Comparison of ENCODE assay signal across 34 cellular contexts in genomic region chr12:1974812-1975211, GRCh38. TPM values are rescaled to one million over a fixed set of nuclear protein-coding genes. Genes with fewer than 3 reads are reported as not detected.
DNase-seq lines count a peak whose midpoint lies in the region; ATAC-seq and TF ChIP-seq lines count a peak whose summit lies in the region.
"Had no signal": no experiment of that assay in that cellular context is flagged by ENCODE, and none has a peak within 500 bp of the region (broad histone marks: within the 10 kb centered on the region; RNA-seq: fewer than 3 reads in every experiment).

No MANE protein-coding gene starts in this region.

- H3K27me3 ChIP-seq in heart left ventricle: no peaks in the 10 kb centered on the region
- H3K27me3 ChIP-seq in esophagus squamous epithelium: no peaks in the 10 kb centered on the region
- no peaks in the 10 kb centered on the region for H3K27me3 ChIP-seq in prostate gland (replicated peaks; ENCODE audit: insufficient read depth)
- no peaks in the 10 kb centered on the region for H3K27me3 ChIP-seq in vagina
- H3K27me3 ChIP-seq in A673 (replicated peaks; ENCODE audit: insufficient read depth, low read depth, low read length, poor library complexity): no peaks in the 10 kb centered on the region
- no peaks in the 10 kb centered on the region for H3K27me3 ChIP-seq in ovary
- H3K27me3 ChIP-seq: gastrocnemius medialis, right lobe of liver had no signal

- peaks cover 0 to 50% (median 17%) of the 10 kb centered on the region in 12 donors for H3K4me1 ChIP-seq in heart left ventricle
- H3K4me1 ChIP-seq in esophagus squamous epithelium: peaks cover 0 to 28% (median 6%) of the 10 kb centered on the region in 3 donors
- no peaks in the 10 kb centered on the region for H3K4me1 ChIP-seq in prostate gland (replicated peaks)
- H3K4me1 ChIP-seq in vagina: peaks cover 48% of the 10 kb centered on the region
- H3K4me1 ChIP-seq in A673 (ENCODE audit: insufficient read depth, low read length, poor library complexity, severe bottlenecking): no peaks in the 10 kb centered on the region
- peaks cover 2% of the 10 kb centered on the region for H3K4me1 ChIP-seq in ovary (ENCODE audit: insufficient read depth)
- H3K4me1 ChIP-seq: right lobe of liver had no signal

- no peak overlapping the region for H3K4me3 Mint-ChIP-seq in stimulated activated effector memory CD8-positive, alpha-beta T cell treated with anti-CD3 and anti-CD28 coated beads, Interleukin-12 subunit alpha, Interleukin-12 subunit beta, amount 100 ng/mL, for 72 hours
- H3K4me3 Mint-ChIP-seq: dendritic cell treated with granulocyte-macrophage colony-stimulating factor and Interleukin-4, amounts not matched to agents 40 ng/mL and 50 ng/mL, for 4 days; memory B cell; neural crest cell; T-cell had no signal

- H3K36me3 Mint-ChIP-seq in stimulated activated effector memory CD8-positive, alpha-beta T cell treated with anti-CD3 and anti-CD28 coated beads, Interleukin-12 subunit alpha, Interleukin-12 subunit beta, amount 100 ng/mL, for 72 hours: no peaks in the 10 kb centered on the region
- H3K36me3 Mint-ChIP-seq: activated naive CD4-positive, alpha-beta T cell treated with anti-CD3 and anti-CD28 coated beads, Interleukin-2, amount 50 U/mL, for 72 hours had no signal

- BruUV-seq in A673 (replicated peaks; lab: Mats Ljungman, UMichigan): no TSS peak

- WGBS in heart left ventricle, 4 donors: 41 to 59% (median 48%) methylated on average over 1 of the region's 1 CpG
- WGBS in esophagus squamous epithelium, 2 donors: 63 to 85% methylated on average over 1 of the region's 1 CpG
- 70% methylated on average over 1 of the region's 1 CpG for WGBS in prostate gland
- 23 to 43% (median 32%) methylated on average over 1 of the region's 1 CpG for WGBS in ovary, 3 donors

- ATAC-seq in heart left ventricle: no peak
- no peak for ATAC-seq in left cardiac atrium
- ATAC-seq in stimulated activated effector memory CD8-positive, alpha-beta T cell treated with anti-CD3 and anti-CD28 coated beads, Interleukin-12 subunit alpha, Interleukin-12 subunit beta, amount 100 ng/mL, for 72 hours: no peak
- ATAC-seq: activated naive CD4-positive, alpha-beta T cell treated with anti-CD3 and anti-CD28 coated beads, Interleukin-2, amount 50 U/mL, for 72 hours; esophagus mucosa; gastrocnemius medialis; right lobe of liver; T-cell had no signal

- peak overlapping the region; percentile 58 to 92 (median 86) for H3K27ac ChIP-seq in heart left ventricle
- H3K27ac ChIP-seq in esophagus squamous epithelium: peak overlapping the region in 3 of 4 donors; percentile 60 to 83 (median 81)
- H3K27ac ChIP-seq in prostate gland: peak overlapping the region; percentile 17 to 75
- peak overlapping the region; percentile 76 for H3K27ac ChIP-seq in vagina
- no peak overlapping the region for H3K27ac ChIP-seq in A673 (ENCODE audit: low read depth, low read length, poor library complexity, severe bottlenecking)
- no peak overlapping the region for H3K27ac ChIP-seq in ovary
- H3K27ac ChIP-seq: gastrocnemius medialis, right lobe of liver had no signal

- CTCF ChIA-PET in A673 (lab: Charles Lee): no interaction called here

- DNase-seq in heart left ventricle: no peak
- no peak for DNase-seq in left cardiac atrium
- DNase-seq in esophagus squamous epithelium (lab: John Stamatoyannopoulos, UW): no peak
- no peak for DNase-seq in prostate gland (ENCODE audit: low spot score)
- no peak for DNase-seq in vagina (ENCODE audit: extremely low spot score in 2 of 2)
- DNase-seq in A673 (ENCODE audit: low spot score): no peak
- DNase-seq in ovary: no peak
- no peak for DNase-seq in stimulated activated effector memory CD8-positive, alpha-beta T cell treated with anti-CD3 and anti-CD28 coated beads, Interleukin-12 subunit alpha, Interleukin-12 subunit beta, amount 100 ng/mL, for 72 hours (ENCODE audit: low spot score in 2 of 2)
- DNase-seq: activated CD4-positive, alpha-beta T cell treated with anti-CD3 and anti-CD28 coated beads for 48 hours; activated effector memory CD4-positive, alpha-beta T cell treated with Interleukin-2 at 50 U/mL for 16 hours; activated T-cell treated with anti-CD3 and anti-CD28 coated beads, Interleukin-2, amount 50 U/mL, for 1 hour; DMS79; gastrocnemius medialis; GDM1; hippocampal formation; IMR-90; NCI-H1694; NCI-H446 treated with DMSO at 0.1 percent for 48 hours; NCI-H82; right lobe of liver; RPMI8226; stimulated activated CD4-positive, alpha-beta T cell treated with anti-CD3 and anti-CD28 coated beads, Interleukin-12 subunit alpha, Interleukin-12 subunit beta, amount 100 ng/mL, for 4 hours; stimulated activated CD4-positive, alpha-beta T cell treated with anti-CD3 and anti-CD28 coated beads, Interleukin-2, amount 100 ng/mL, for 48 hours; T-cell; trophoblast cell had no signal

- H3K27ac Mint-ChIP-seq in stimulated activated effector memory CD8-positive, alpha-beta T cell treated with anti-CD3 and anti-CD28 coated beads, Interleukin-12 subunit alpha, Interleukin-12 subunit beta, amount 100 ng/mL, for 72 hours: no peak overlapping the region
- H3K27ac Mint-ChIP-seq: activated naive CD4-positive, alpha-beta T cell treated with anti-CD3 and anti-CD28 coated beads, Interleukin-2, amount 50 U/mL, for 72 hours; dendritic cell treated with granulocyte-macrophage colony-stimulating factor and Interleukin-4, amounts not matched to agents 40 ng/mL and 50 ng/mL, for 4 days; memory B cell; T-cell had no signal

- TF ChIP-seq POLR2A in heart left ventricle (IDR thresholded peaks at IDR 0.05) (no peak), esophagus squamous epithelium (IDR thresholded peaks at IDR 0.05) (no peak), prostate gland (IDR thresholded peaks at IDR 0.05) (no peak), vagina (IDR thresholded peaks at IDR 0.05) (no peak), ovary (IDR thresholded peaks at IDR 0.05) (no peak)

- no peak for TF ChIP-seq CTCF in heart left ventricle (IDR thresholded peaks at IDR 0.05)
- TF ChIP-seq CTCF in esophagus squamous epithelium (IDR thresholded peaks at IDR 0.05): no peak
- TF ChIP-seq CTCF in prostate gland (IDR thresholded peaks at IDR 0.05): no peak
- TF ChIP-seq CTCF in vagina (IDR thresholded peaks at IDR 0.05): no peak
- no peak for TF ChIP-seq CTCF in A673 (conservative IDR thresholded peaks at IDR 0.05; ENCODE audit: low read depth, low read length)
- no peak for TF ChIP-seq CTCF in ovary (IDR thresholded peaks at IDR 0.05)

- H3K9me3 ChIP-seq in heart left ventricle (no peaks in the 10 kb centered on the region), esophagus squamous epithelium (no peaks in the 10 kb centered on the region), prostate gland (no peaks in the 10 kb centered on the region), vagina (no peaks in the 10 kb centered on the region), A673 (ENCODE audit: low read depth, low read length, poor library complexity, severe bottlenecking) (no peaks in the 10 kb centered on the region), ovary (no peaks in the 10 kb centered on the region)
- H3K9me3 ChIP-seq: gastrocnemius medialis, right lobe of liver had no signal

- H3K4me3 ChIP-seq in heart left ventricle: peak overlapping the region in 9 of 12 donors; percentile 45 to 60 (median 58)
- no peak overlapping the region for H3K4me3 ChIP-seq in esophagus squamous epithelium
- no peak overlapping the region for H3K4me3 ChIP-seq in prostate gland
- H3K4me3 ChIP-seq in vagina: no peak overlapping the region
- H3K4me3 ChIP-seq in A673 (ENCODE audit: low read depth, low read length, poor library complexity, severe bottlenecking): no peak overlapping the region
- H3K4me3 ChIP-seq in ovary: no peak overlapping the region
- H3K4me3 ChIP-seq: gastrocnemius medialis, right lobe of liver had no signal

- TF ChIP-seq EP300 in ovary (IDR thresholded peaks at IDR 0.05): no peak

- H3K4me1 Mint-ChIP-seq in stimulated activated effector memory CD8-positive, alpha-beta T cell treated with anti-CD3 and anti-CD28 coated beads, Interleukin-12 subunit alpha, Interleukin-12 subunit beta, amount 100 ng/mL, for 72 hours: no peaks in the 10 kb centered on the region
- H3K4me1 Mint-ChIP-seq: memory B cell had no signal

- intact Hi-C loops in heart left ventricle (cut with DNase I): loop anchor here in 5 of 10 donors (5.0 to 10.0 kb wide), 6 partner anchors 60 to 312 kb away; no protein-coding TSS in a partner anchor
- intact Hi-C loops in left cardiac atrium (cut with DNase I): loop anchor here in 1 of 2 donors (5.0 kb wide), 1 partner anchor 57 kb away; no protein-coding TSS in a partner anchor
- intact Hi-C loops in esophagus squamous epithelium (cut with DNase I): no loop called here
- intact Hi-C loops in prostate gland (cut with DNase I): no loop called here
- intact Hi-C loops in vagina (cut with DNase I): no loop called here
- intact Hi-C loops in A673 (cut with micrococcal nuclease; ENCODE audit: unreplicated experiment): no loop called here
- intact Hi-C loops in ovary (cut with DNase I): no loop called here

- POLR2A ChIA-PET in A673 (lab: Charles Lee; ENCODE audit: low non-redundant PET): no interaction called here

- H3K36me3 ChIP-seq in heart left ventricle (no peaks in the 10 kb centered on the region), esophagus squamous epithelium (peaks cover 0 to 5% (median 0%) of the 10 kb centered on the region in 3 donors), prostate gland (no peaks in the 10 kb centered on the region), vagina (no peaks in the 10 kb centered on the region), A673 (ENCODE audit: insufficient read depth, low read length, poor library complexity, severe bottlenecking) (no peaks in the 10 kb centered on the region), ovary (no peaks in the 10 kb centered on the region)
- H3K36me3 ChIP-seq: gastrocnemius medialis, right lobe of liver had no signal

- H3K9me3 Mint-ChIP-seq in stimulated activated effector memory CD8-positive, alpha-beta T cell treated with anti-CD3 and anti-CD28 coated beads, Interleukin-12 subunit alpha, Interleukin-12 subunit beta, amount 100 ng/mL, for 72 hours: no peaks in the 10 kb centered on the region
- H3K9me3 Mint-ChIP-seq: activated naive CD4-positive, alpha-beta T cell treated with anti-CD3 and anti-CD28 coated beads, Interleukin-2, amount 50 U/mL, for 72 hours; dendritic cell treated with granulocyte-macrophage colony-stimulating factor and Interleukin-4, amounts not matched to agents 40 ng/mL and 50 ng/mL, for 4 days; memory B cell; neural crest cell; T-cell had no signal

RNA-seq across cellular contexts. Expression of gene DCP1B, which starts 29.4 kb away (rescaled TPM):
- total RNA-seq in heart left ventricle (1 to 10 TPM; 1.4 to 5.4 (median 2.4) TPM), left cardiac atrium (1 to 10 TPM; 3.1 to 3.7 TPM), esophagus squamous epithelium (10 to 100 TPM in 2 of 4 donors, 1 to 10 TPM in 2; 4.0 to 15.5 (median 10.8) TPM), prostate gland (10 to 100 TPM; 20.1 to 31.9 TPM), vagina (17.4 TPM), A673 (2021) (8.8 and 9.7 TPM in 2 replicates), ovary (10 to 100 TPM; 13.5 to 20.8 (median 17.2) TPM)
- polyA plus RNA-seq in heart left ventricle (1 to 10 TPM; 1.3 to 5.7 TPM), ovary (10 to 100 TPM; 15.2 to 22.9 TPM)

RNA-seq across cellular contexts. Expression of gene CACNA2D4, which starts 56.4 kb away (rescaled TPM):
- total RNA-seq in heart left ventricle (1 to 10 TPM in 5 of 9 donors, under 1 TPM in 4; 0.10 to 9.0 (median 1.2) TPM), left cardiac atrium (1 to 10 TPM; 1.7 to 2.6 TPM), esophagus squamous epithelium (1 to 10 TPM in 2 of 4 donors, under 1 TPM in 2; 0.27 to 3.1 (median 0.92) TPM), prostate gland (1 to 10 TPM; 1.4 to 9.4 TPM), vagina (2.2 TPM), A673 (2021) (0.41 and 1.2 TPM in 2 replicates), ovary (1 to 10 TPM; 2.2 to 6.8 (median 3.2) TPM)
- polyA plus RNA-seq in heart left ventricle (1 to 10 TPM in 1 of 2 donors, under 1 TPM in 1; 0.69 to 1.8 TPM), ovary (1 to 10 TPM; 2.1 to 2.4 TPM)
- total RNA-seq: A172, bronchial epithelial cell, LHCN-M2, SK-MEL-5 had no signal

Comparison
In these comparisons a context has a peak if more than half of its experiments do, and no peak if none do; other contexts are left out.
1. H3K27ac ChIP-seq: peak in heart left ventricle (12 of 12), esophagus squamous epithelium (3 of 4), prostate gland (2 of 2) and vagina (single experiment); none in A673 (single experiment) and ovary (0 of 2).
2. H3K4me3 ChIP-seq: peak in heart left ventricle (9 of 12); none in esophagus squamous epithelium (0 of 4), prostate gland (0 of 2), vagina (0 of 2), A673 (single experiment) and ovary (single experiment).